Comparison of ENCODE assay signal across 10 cellular contexts in genomic region chr21:45698493-45698947, GRCh38. TPM values are rescaled to one million over a fixed set of nuclear protein-coding genes. Genes with fewer than 3 reads are reported as not detected.
DNase-seq lines count a peak whose midpoint lies in the region; ATAC-seq and TF ChIP-seq lines count a peak whose summit lies in the region.
"Had no signal": no experiment of that assay in that cellular context is flagged by ENCODE, and none has a peak within 500 bp of the region (broad histone marks: within the 10 kb centered on the region; RNA-seq: fewer than 3 reads in every experiment).

No MANE protein-coding gene starts in this region.

- in situ Hi-C loops in mammary epithelial cell (cut with MboI; ENCODE audit: low sequenced_read_pairs in 2 of 2): no loop called here

- H3K4me3 Mint-ChIP-seq in CD4-positive, alpha-beta memory T cell: no peak overlapping the region

- H3K27me3 ChIP-seq in mammary epithelial cell (ENCODE audit: insufficient read depth, low read length): no peaks in the 10 kb centered on the region
- no peaks in the 10 kb centered on the region for H3K27me3 ChIP-seq in CD4-positive, alpha-beta memory T cell (ENCODE audit: insufficient read depth, low read length)
- H3K27me3 ChIP-seq: tibial nerve had no signal

- no peak overlapping the region for H2AFZ ChIP-seq in mammary epithelial cell (ENCODE audit: low read depth, low read length)

- no peak overlapping the region for H3K4me2 ChIP-seq in mammary epithelial cell (ENCODE audit: insufficient read depth, low read depth, low read length)

- ATAC-seq in GM18868 (IDR thresholded peaks at IDR 0.05; ENCODE audit: unreplicated experiment): no peak
- ATAC-seq in GM21717 (IDR thresholded peaks at IDR 0.05; ENCODE audit: unreplicated experiment): no peak

- intact Hi-C loops in mammary epithelial cell (cut with micrococcal nuclease): loop anchor here (2.0 to 5.0 kb wide), 2 partner anchors 56 to 224 kb away; partner anchors contain the start of gene PCBP3
- intact Hi-C loops in CD4-positive, alpha-beta memory T cell (cut with micrococcal nuclease): no loop called here

- H3K4me1 ChIP-seq in mammary epithelial cell (ENCODE audit: insufficient read depth, low read length): peaks cover 13% of the 10 kb centered on the region
- peaks cover 12% of the 10 kb centered on the region for H3K4me1 ChIP-seq in CD4-positive, alpha-beta memory T cell (ENCODE audit: insufficient read depth, low read length)

- no peaks in the 10 kb centered on the region for H3K27me3 Mint-ChIP-seq in CD4-positive, alpha-beta memory T cell

- peak; percentile 79 for DNase-seq in AG09319 (ENCODE audit: extremely low read depth, low read depth)
- peak; percentile 64 for DNase-seq in HT1080 (ENCODE audit: low read depth)
- peak; percentile 89 for DNase-seq in mammary epithelial cell
- peak; percentile 16 to 78 for DNase-seq in lung microvascular endothelial cell (ENCODE audit: low read depth in 2 of 2)
- no peak for DNase-seq in foreskin melanocyte
- DNase-seq in CD4-positive, alpha-beta memory T cell: no peak

- TF ChIP-seq CTCF in AG09319 (IDR thresholded peaks at IDR 0.05; ENCODE audit: low read depth, low read length) (no peak), mammary epithelial cell (conservative IDR thresholded peaks at IDR 0.05 in 1 of 2, IDR thresholded peaks at IDR 0.05 in 1 of 2; ENCODE audit: extremely low read depth in 1 of 2, insufficient read depth in 1 of 2, low read depth in 1 of 2, low read length in 2 of 2) (no peak)

- H3K4me3 ChIP-seq in mammary epithelial cell (replicated peaks in 1 of 3; ENCODE audit: insufficient read depth in 1 of 3, low read depth in 2 of 3, low read length in 3 of 3): no peak overlapping the region
- no peak overlapping the region for H3K4me3 ChIP-seq in CD4-positive, alpha-beta memory T cell (ENCODE audit: low read length in 2 of 2)
- H3K4me3 ChIP-seq: tibial nerve had no signal

- dilution Hi-C loops in mammary epithelial cell (cut with HindIII; ENCODE audit: low sequenced_read_pairs): no loop called here

- no peaks in the 10 kb centered on the region for H3K36me3 ChIP-seq in mammary epithelial cell (ENCODE audit: insufficient read depth, low read length)
- H3K36me3 ChIP-seq in CD4-positive, alpha-beta memory T cell (ENCODE audit: insufficient read depth, low read length): no peaks in the 10 kb centered on the region
- H3K36me3 ChIP-seq: tibial nerve had no signal

- POLR2A ChIA-PET in CD4-positive, alpha-beta memory T cell (lab: Charles Lee; ENCODE audit: partially characterized antibody): interaction anchor here (1.0 kb wide), 1 partner anchor 70 kb away, joined by 4 read pairs; no protein-coding TSS in a partner anchor

- peaks cover 0 to 4% of the 10 kb centered on the region in 2 donors for H3K36me3 Mint-ChIP-seq in CD4-positive, alpha-beta memory T cell

- CTCF ChIA-PET in mammary epithelial cell (lab: Charles Lee; ENCODE audit: low non-redundant PET): interaction anchor here (0.5 to 0.6 kb wide), 2 partner anchors 18 to 89 kb away, joined by 4 read pairs; no protein-coding TSS in a partner anchor
- CTCF ChIA-PET in CD4-positive, alpha-beta memory T cell (lab: Charles Lee; ENCODE audit: partially characterized antibody): no interaction called here

- H3K9ac ChIP-seq in mammary epithelial cell (ENCODE audit: insufficient read depth, low read length): no peak overlapping the region

- peaks cover 10 to 20% (median 13%) of the 10 kb centered on the region in 4 donors for H3K4me1 Mint-ChIP-seq in CD4-positive, alpha-beta memory T cell

- peaks cover 0 to 3% (median 0%) of the 10 kb centered on the region in 8 donors for H3K9me3 Mint-ChIP-seq in CD4-positive, alpha-beta memory T cell

- H3K79me2 ChIP-seq in mammary epithelial cell (ENCODE audit: insufficient read depth, low read length): no peaks in the 10 kb centered on the region

- no TSS peak for BruUV-seq in mammary epithelial cell (replicated peaks; lab: Mats Ljungman, UMichigan)

- no peaks in the 10 kb centered on the region for H4K20me1 ChIP-seq in mammary epithelial cell (ENCODE audit: insufficient read depth, low read length)

- no peaks in the 10 kb centered on the region for H3K9me3 ChIP-seq in mammary epithelial cell (replicated peaks; ENCODE audit: insufficient read depth, low read length)
- no peaks in the 10 kb centered on the region for H3K9me3 ChIP-seq in CD4-positive, alpha-beta memory T cell (ENCODE audit: control insufficient read depth in 1 of 2, low read length in 2 of 2)

- peak overlapping the region in 1 of 7 donors; percentile 70 for H3K27ac Mint-ChIP-seq in CD4-positive, alpha-beta memory T cell

- no peak overlapping the region for H3K27ac ChIP-seq in mammary epithelial cell (ENCODE audit: insufficient read depth, low read depth, low read length)
- H3K27ac ChIP-seq in CD4-positive, alpha-beta memory T cell (ENCODE audit: low read depth, low read length): no peak overlapping the region

- 0% methylated on average over 2 of the region's 2 CpGs for WGBS in mammary epithelial cell (ENCODE audit: low coverage, missing lambda C conversion rate)

RNA-seq across cellular contexts. Expression of gene PCBP3, which starts 55.0 kb away (rescaled TPM):
- total RNA-seq in HT1080 (2014; rRNA removed; shearing (Covaris generic)): not detected in 2 replicates
- polyA plus RNA-seq in HT1080 (2015; cell fraction: cytosol; rRNA removed): 0.16 TPM in 1 of 2 replicates, not detected in the other
- polyA plus RNA-seq in HT1080 (2015; cell fraction: nucleus; rRNA removed): not detected in 2 replicates
- 1 to 10 TPM in 1 of 2 donors, under 1 TPM in 1; 0.67 to 1.0 TPM for total RNA-seq in mammary epithelial cell
- 0.05 TPM for polyA plus RNA-seq in mammary epithelial cell
- not detected for polyA minus RNA-seq in mammary epithelial cell
- 0.22 TPM in 1 of 2 replicates, not detected in the other for total RNA-seq in lung microvascular endothelial cell
- 1 to 10 TPM in 1 of 2 experiments, under 1 TPM in 1; 0.99 to 1.6 TPM for total RNA-seq in CD4-positive, alpha-beta memory T cell
- polyA plus RNA-seq in CD4-positive, alpha-beta memory T cell: 1 to 10 TPM in 1 of 2 donors, under 1 TPM in 1; 0.36 to 1.1 TPM
- total RNA-seq: skeletal muscle tissue had no signal

Comparison
In these comparisons a context has a peak if more than half of its experiments do, and no peak if none do; other contexts are left out.
1. DNase-seq: peak in AG09319 (single experiment), HT1080 (single experiment), mammary epithelial cell (single experiment) and lung microvascular endothelial cell (2 of 2); none in foreskin melanocyte (single experiment) and CD4-positive, alpha-beta memory T cell (0 of 5).